8 cellular contexts compared by ENCODE assay signal in the genomic region with DNA sequence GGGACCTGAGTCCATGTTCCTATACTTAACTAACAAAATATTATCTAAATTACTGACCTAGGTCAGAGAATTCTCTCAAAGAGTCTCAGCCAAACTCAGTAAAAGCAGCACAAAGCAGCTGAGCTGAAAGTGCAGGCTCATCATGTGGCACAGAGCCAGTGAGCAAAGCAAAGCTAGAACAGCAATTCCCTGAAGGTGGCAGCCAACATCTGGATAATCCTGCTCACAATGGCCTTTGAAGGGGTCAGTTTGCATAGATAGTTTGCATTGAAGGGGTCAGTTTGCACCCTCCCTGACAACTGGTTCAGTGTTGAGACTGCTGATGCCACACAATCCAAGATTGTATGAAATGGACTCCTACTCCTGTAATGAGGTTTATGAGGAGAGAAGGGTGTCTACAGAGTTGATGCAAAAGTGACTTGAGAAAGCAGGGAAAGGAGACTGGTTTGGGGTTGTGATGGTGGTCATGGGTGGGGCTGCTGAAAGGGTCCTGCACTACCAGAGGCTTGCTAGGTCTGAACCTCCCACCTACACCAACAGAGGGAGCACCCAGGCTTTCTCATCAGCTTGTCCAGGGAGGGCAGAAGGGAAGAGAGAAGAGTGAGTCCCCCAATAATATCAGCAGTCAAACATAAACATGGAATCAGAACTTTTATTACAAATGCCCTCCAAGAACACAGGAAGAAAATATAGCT. TPM values are rescaled to one million over a fixed set of nuclear protein-coding genes. Genes with fewer than 3 reads are reported as not detected.
DNase-seq lines count a peak whose midpoint lies in the region; ATAC-seq and TF ChIP-seq lines count a peak whose summit lies in the region.

No MANE protein-coding gene starts in this region.

- no peak overlapping the region for H3K27ac ChIP-seq in HCT116 (ENCODE audit: low read depth, low read length)

- intact Hi-C loops in HCT116 (cut with micrococcal nuclease), result loop anchor here (1.0 to 10.0 kb wide), 3 partner anchors 60 to 160 kb away; no protein-coding TSS in a partner anchor

- no peaks in the 10 kb centered on the region for H3K9me3 Mint-ChIP-seq in endothelial cell (ENCODE audit: unreplicated experiment)

- H3K36me3 Mint-ChIP-seq in endothelial cell (ENCODE audit: low read depth, unreplicated experiment), result no peaks in the 10 kb centered on the region

- no peaks in the 10 kb centered on the region for H3K79me2 ChIP-seq in HCT116 (ENCODE audit: insufficient read depth, low read length)

- TF ChIP-seq RAD21 in HCT116 (IDR thresholded peaks at IDR 0.05; ENCODE audit: low read depth), result no peak

- no peak overlapping the region for H3K4me3 ChIP-seq in HCT116 (replicated peaks in 1 of 2; ENCODE audit: low read depth in 1 of 2, low read length in 2 of 2)
- no peak overlapping the region for H3K4me3 ChIP-seq in kidney epithelial cell (ENCODE audit: low read depth, low read length)

- no peaks in the 10 kb centered on the region for H4K20me1 ChIP-seq in HCT116 (ENCODE audit: insufficient read depth)

- no peaks in the 10 kb centered on the region for H3K9me3 ChIP-seq in HCT116 (ENCODE audit: control insufficient read depth in 1 of 2, insufficient read depth in 1 of 2, low read depth in 1 of 2, low read length in 2 of 2)

- no peaks in the 10 kb centered on the region for H3K4me1 ChIP-seq in HCT116 (ENCODE audit: control insufficient read depth in 1 of 2, insufficient read depth in 2 of 2, low read length in 2 of 2)

- no peak overlapping the region for H3K27ac Mint-ChIP-seq in endothelial cell (ENCODE audit: unreplicated experiment)

- H3K4me2 ChIP-seq in HCT116 (ENCODE audit: low read length), result no peak overlapping the region

- no peak overlapping the region for H3K9ac ChIP-seq in HCT116 (ENCODE audit: low read length)

- RAD21 ChIA-PET in HCT116 (lab: Charles Lee; ENCODE audit: low non-redundant PET in 1 of 2, low total read pairs in 2 of 2, uncharacterized antibody in 2 of 2, unreplicated experiment in 2 of 2), result no interaction called here

- CTCF ChIA-PET in HCT116 (lab: Charles Lee), result interaction anchor here (1.3 to 1.4 kb wide), 2 partner anchors 14 to 159 kb away, joined by 3 read pairs; no protein-coding TSS in a partner anchor

- ATAC-seq in GM18502 (IDR thresholded peaks at IDR 0.05; ENCODE audit: poor library complexity, unreplicated experiment) (peak; percentile 54), HCT116 (peak; percentile 80), GM18519 (IDR thresholded peaks at IDR 0.05; ENCODE audit: low FRiP score, unreplicated experiment) (no peak), GM19328 (IDR thresholded peaks at IDR 0.05; ENCODE audit: unreplicated experiment) (no peak)

- H3K9me2 ChIP-seq in HCT116 (ENCODE audit: insufficient read depth), result no peaks in the 10 kb centered on the region

- BruUV-seq in HCT116 (replicated peaks; lab: Mats Ljungman, UMichigan), result no TSS peak

- no peaks in the 10 kb centered on the region for H3K4me1 Mint-ChIP-seq in endothelial cell (ENCODE audit: unreplicated experiment)

- DNase-seq in HCT116 (ENCODE audit: low read depth, low spot score) (no peak), NCI-H69 (lab: John Stamatoyannopoulos, UW) (peak; percentile 62), kidney epithelial cell (ENCODE audit: low read depth) (no peak), endothelial cell (ENCODE audit: low spot score) (no peak), NCI-H2107 (lab: John Stamatoyannopoulos, UW) (no peak)

- H3K27me3 ChIP-seq in HCT116 (ENCODE audit: insufficient read depth, low read length), result no peaks in the 10 kb centered on the region
- no peaks in the 10 kb centered on the region for H3K27me3 ChIP-seq in kidney epithelial cell (ENCODE audit: control insufficient read depth, insufficient read depth, low read length)

- no peak for TF ChIP-seq POLR2A in HCT116 (IDR thresholded peaks at IDR 0.05; ENCODE audit: borderline replicate concordance, extremely low read depth, insufficient read depth, insufficient read length)

- POLR2A ChIA-PET in HCT116 (lab: Charles Lee), result no interaction called here

- no peak overlapping the region for H2AFZ ChIP-seq in HCT116 (ENCODE audit: low read depth, low read length, poor library complexity, severe bottlenecking)

- no peaks in the 10 kb centered on the region for H3K36me3 ChIP-seq in HCT116 (ENCODE audit: control insufficient read depth in 1 of 2, insufficient read depth in 2 of 2, low read length in 2 of 2)
- no peaks in the 10 kb centered on the region for H3K36me3 ChIP-seq in kidney epithelial cell (ENCODE audit: control insufficient read depth, insufficient read depth, low read length)

- H3K27me3 Mint-ChIP-seq in endothelial cell (ENCODE audit: unreplicated experiment), result peaks cover 4% of the 10 kb centered on the region

- no peak overlapping the region for H3K4me3 Mint-ChIP-seq in endothelial cell (ENCODE audit: unreplicated experiment)

- TF ChIP-seq CTCF in HCT116 (IDR thresholded peaks at IDR 0.05 in 2 of 3, conservative IDR thresholded peaks at IDR 0.05 in 1 of 3; ENCODE audit: borderline replicate concordance in 1 of 3, insufficient read depth in 1 of 3, low read depth in 2 of 3, low read length in 2 of 3) (peak in 2 of 3 experiments; percentile 47 to 48; a peak in 4 of 6 replicates), kidney epithelial cell (IDR thresholded peaks at IDR 0.05; ENCODE audit: insufficient read depth, low read length, poor library complexity, severe bottlenecking) (peak; percentile 16), endothelial cell (IDR thresholded peaks at IDR 0.05; ENCODE audit: unreplicated experiment) (no peak)

TF ChIP-seq in HCT116, 20 proteins besides CTCF, POLR2A, EP300 and RAD21:
- no peak for TF ChIP-seq EZH2 (IDR thresholded peaks at IDR 0.05)
- no peak for TF ChIP-seq ELF1 (IDR thresholded peaks at IDR 0.05; ENCODE audit: borderline replicate concordance, low read depth)
- TF ChIP-seq, protein P1, sequence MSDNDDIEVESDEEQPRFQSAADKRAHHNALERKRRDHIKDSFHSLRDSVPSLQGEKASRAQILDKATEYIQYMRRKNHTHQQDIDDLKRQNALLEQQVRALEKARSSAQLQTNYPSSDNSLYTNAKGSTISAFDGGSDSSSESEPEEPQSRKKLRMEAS (IDR thresholded peaks at IDR 0.05), result no peak
- no peak for TF ChIP-seq CEBPB (IDR thresholded peaks at IDR 0.05; ENCODE audit: low read depth)
- no peak for TF ChIP-seq EZH2phosphoT487 (IDR thresholded peaks at IDR 0.05; ENCODE audit: borderline replicate concordance)
- no peak for TF ChIP-seq YY1 (IDR thresholded peaks at IDR 0.05; ENCODE audit: extremely low read depth, insufficient replicate concordance, low read depth, low read length)
- TF ChIP-seq, protein P2, sequence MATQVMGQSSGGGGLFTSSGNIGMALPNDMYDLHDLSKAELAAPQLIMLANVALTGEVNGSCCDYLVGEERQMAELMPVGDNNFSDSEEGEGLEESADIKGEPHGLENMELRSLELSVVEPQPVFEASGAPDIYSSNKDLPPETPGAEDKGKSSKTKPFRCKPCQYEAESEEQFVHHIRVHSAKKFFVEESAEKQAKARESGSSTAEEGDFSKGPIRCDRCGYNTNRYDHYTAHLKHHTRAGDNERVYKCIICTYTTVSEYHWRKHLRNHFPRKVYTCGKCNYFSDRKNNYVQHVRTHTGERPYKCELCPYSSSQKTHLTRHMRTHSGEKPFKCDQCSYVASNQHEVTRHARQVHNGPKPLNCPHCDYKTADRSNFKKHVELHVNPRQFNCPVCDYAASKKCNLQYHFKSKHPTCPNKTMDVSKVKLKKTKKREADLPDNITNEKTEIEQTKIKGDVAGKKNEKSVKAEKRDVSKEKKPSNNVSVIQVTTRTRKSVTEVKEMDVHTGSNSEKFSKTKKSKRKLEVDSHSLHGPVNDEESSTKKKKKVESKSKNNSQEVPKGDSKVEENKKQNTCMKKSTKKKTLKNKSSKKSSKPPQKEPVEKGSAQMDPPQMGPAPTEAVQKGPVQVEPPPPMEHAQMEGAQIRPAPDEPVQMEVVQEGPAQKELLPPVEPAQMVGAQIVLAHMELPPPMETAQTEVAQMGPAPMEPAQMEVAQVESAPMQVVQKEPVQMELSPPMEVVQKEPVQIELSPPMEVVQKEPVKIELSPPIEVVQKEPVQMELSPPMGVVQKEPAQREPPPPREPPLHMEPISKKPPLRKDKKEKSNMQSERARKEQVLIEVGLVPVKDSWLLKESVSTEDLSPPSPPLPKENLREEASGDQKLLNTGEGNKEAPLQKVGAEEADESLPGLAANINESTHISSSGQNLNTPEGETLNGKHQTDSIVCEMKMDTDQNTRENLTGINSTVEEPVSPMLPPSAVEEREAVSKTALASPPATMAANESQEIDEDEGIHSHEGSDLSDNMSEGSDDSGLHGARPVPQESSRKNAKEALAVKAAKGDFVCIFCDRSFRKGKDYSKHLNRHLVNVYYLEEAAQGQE (IDR thresholded peaks at IDR 0.05; ENCODE audit: low read depth), result no peak
- TF ChIP-seq JUND (IDR thresholded peaks at IDR 0.05), result no peak

RNA-seq across cellular contexts. Expression of a gene that starts 39.7 kb away (rescaled TPM):
- total RNA-seq in HCT116 (2021; ENCODE audit: unreplicated experiment) (0.15 TPM), kidney epithelial cell (2.1 and 4.5 TPM in 2 replicates), endothelial cell (ENCODE audit: unreplicated experiment) (1.8 TPM)
- polyA plus RNA-seq in HCT116 (2012), result not detected in 2 replicates

Comparison
In these comparisons a context has a peak if more than half of its experiments do, and no peak if none do; other contexts are left out.
1. ATAC-seq: peak in GM18502 (single experiment) and HCT116 (single experiment); none in GM18519 (single experiment) and GM19328 (single experiment).